In the genomic region with DNA sequence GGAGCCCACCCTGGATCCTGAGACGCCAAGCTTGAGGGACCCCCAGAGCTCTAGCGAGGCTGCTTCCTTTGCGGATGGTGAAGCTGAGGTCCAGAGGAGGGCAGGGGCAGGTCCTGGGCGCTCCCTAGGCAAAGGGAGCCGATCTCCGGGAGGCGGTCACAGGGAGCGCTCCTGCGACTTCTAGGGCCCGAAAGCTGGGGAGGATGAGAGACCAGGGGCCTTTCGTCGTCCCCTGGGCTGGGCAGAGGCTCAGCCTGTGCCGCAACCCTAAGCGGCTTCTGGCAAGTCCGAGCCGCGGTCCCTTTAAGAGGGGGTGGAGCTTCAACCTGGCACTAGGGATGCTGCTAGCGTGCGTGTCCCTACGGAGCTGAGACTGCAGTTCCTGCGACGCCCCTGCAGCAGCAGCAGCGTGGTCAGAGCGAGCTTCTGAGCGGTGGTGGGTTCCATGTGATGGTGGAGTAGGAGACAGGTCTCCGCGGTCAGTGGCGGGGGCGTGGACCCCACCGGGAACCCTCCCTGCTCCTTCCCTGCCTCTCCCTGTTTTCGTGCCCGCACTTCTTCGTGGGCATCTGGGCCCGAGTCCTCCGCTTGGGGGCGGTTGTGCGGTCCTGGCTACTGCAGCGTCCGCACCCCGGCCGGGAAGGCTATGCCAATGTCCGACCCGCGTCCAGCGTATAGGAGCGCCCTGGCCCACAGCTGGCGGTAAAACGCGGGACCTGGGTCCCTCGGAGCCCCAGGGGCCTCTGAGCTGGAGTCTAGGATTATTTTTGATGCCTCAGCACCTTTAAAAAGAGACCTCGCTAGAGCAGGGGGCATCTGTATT, we compare ENCODE assay signal across 8 cellular contexts.
DNase-seq lines count a peak whose midpoint lies in the region; ATAC-seq and TF ChIP-seq lines count a peak whose summit lies in the region.

No MANE protein-coding gene starts in this region.

- TF ChIP-seq CTCF in chondrocyte (IDR thresholded peaks at IDR 0.05): peak; percentile 75

- peak; percentile 88 for DNase-seq in ACHN
- DNase-seq in NCI-H2196 treated with DMSO at 0.1 percent for 48 hours (lab: John Stamatoyannopoulos, UW; ENCODE audit: unreplicated experiment): peak; percentile 42
- peak; percentile 61 to 68 for DNase-seq in activated CD4-positive, alpha-beta T cell treated with anti-CD3 and anti-CD28 coated beads for 24 hours (ENCODE audit: low read depth in 2 of 2)
- no peak for DNase-seq in chondrocyte (ENCODE audit: low spot score)
- DNase-seq in kidney tubule cell (ENCODE audit: low spot score): peak; percentile 92
- DNase-seq in stimulated activated CD4-positive, alpha-beta T cell treated with anti-CD3 and anti-CD28 coated beads, Interleukin-1b, Interleukin-23, amount 100 ng/mL, for 24 hours (ENCODE audit: low read depth in 4 of 4, low spot score in 1 of 4): peak; percentile 36 to 67 (median 59)

- in situ Hi-C loops in ACHN (cut with HindIII; ENCODE audit: low pct_ligation_motif_present, low pct_unique_long_range_greater_than_20kb, low sequenced_read_pairs): no loop called here

- H3K9me3 Mint-ChIP-seq in chondrocyte (ENCODE audit: low read depth): no peaks in the 10 kb centered on the region

- H3K4me1 Mint-ChIP-seq in chondrocyte (ENCODE audit: low read depth): peaks cover 54% of the 10 kb centered on the region

- peak overlapping the region; percentile 97 for H3K27ac Mint-ChIP-seq in chondrocyte (ENCODE audit: unreplicated experiment)

- peaks cover 1% of the 10 kb centered on the region for H3K36me3 Mint-ChIP-seq in chondrocyte (ENCODE audit: low read depth)

- ATAC-seq in GM18867 (IDR thresholded peaks at IDR 0.05; ENCODE audit: unreplicated experiment) (peak; percentile 99), HG03095 (IDR thresholded peaks at IDR 0.05; ENCODE audit: unreplicated experiment) (peak; percentile 99)

- H3K4me3 Mint-ChIP-seq in chondrocyte (ENCODE audit: unreplicated experiment): peak overlapping the region; percentile 95

- no peaks in the 10 kb centered on the region for H3K27me3 Mint-ChIP-seq in chondrocyte (ENCODE audit: low read depth)
